In the genomic region with DNA sequence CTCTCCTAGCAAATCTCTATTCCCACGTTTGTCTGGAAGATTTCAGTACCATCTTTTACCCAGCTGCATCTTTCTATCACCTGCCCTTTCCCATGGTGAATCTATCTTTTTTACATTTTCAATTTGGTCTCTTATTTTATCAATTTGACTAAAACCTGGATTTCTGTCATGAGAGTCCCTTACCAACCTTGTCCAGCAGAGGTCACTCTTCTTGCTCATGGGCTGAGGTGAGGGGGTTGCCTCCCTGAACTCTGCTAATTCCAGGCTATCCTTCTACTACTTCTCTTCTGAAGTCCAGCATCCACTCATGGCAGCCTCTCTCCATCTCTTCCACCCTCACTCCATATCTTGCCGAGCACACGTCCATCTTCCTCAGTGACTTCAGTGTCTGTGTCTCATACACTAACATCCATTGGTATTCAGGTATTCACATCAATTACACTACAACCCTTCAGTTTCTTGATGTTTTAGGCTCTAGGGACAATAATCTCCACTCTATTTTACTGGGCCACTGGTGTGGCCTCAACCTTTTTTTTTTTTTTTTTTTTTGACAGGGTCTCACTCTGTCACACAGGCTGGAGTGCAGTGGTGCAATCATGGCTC, we compare ENCODE assay signal across 8 cellular contexts.
DNase-seq lines count a peak whose midpoint lies in the region; ATAC-seq lines count a peak whose summit lies in the region.

No MANE protein-coding gene starts in this region.

- ATAC-seq in GM19463 (IDR thresholded peaks at IDR 0.05; ENCODE audit: unreplicated experiment) (peak; percentile 64), HG03108 (IDR thresholded peaks at IDR 0.05; ENCODE audit: unreplicated experiment) (no peak)

- DNase-seq in DMS 273 (lab: John Stamatoyannopoulos, UW; ENCODE audit: unreplicated experiment) = peak; percentile 61
- DNase-seq in DMS 273 treated with DMSO at 0.1 percent for 48 hours (lab: John Stamatoyannopoulos, UW) = no peak
- DNase-seq in NCI-H146 (lab: John Stamatoyannopoulos, UW) = peak; percentile 45
- peak; percentile 19 for DNase-seq in activated T-cell treated with anti-CD3 and anti-CD28 coated beads, Interleukin-2, amount 50 U/mL, for 1 hour
- peak; percentile 73 for DNase-seq in iPS-NIHi11 (ENCODE audit: low spot score)
- DNase-seq in stimulated activated CD8-positive, alpha-beta memory T cell treated with anti-CD3 and anti-CD28 coated beads, Interleukin-12 subunit alpha, Interleukin-12 subunit beta, amount 100 ng/mL, for 1 hour (ENCODE audit: low read depth) = peak; percentile 30
